ENCODE assay signal across 1 cellular context in genomic region chr22:35299217-35299716, GRCh38.
TF ChIP-seq lines count a peak whose summit lies in the region.

No MANE protein-coding gene starts in this region.

TF ChIP-seq in A549, 52 proteins besides CTCF, POLR2A, EP300 and RAD21 (continued from another document):
- TF ChIP-seq TP53 (CRISPR knock-in tag; IDR thresholded peaks at IDR 0.05) (no peak), POLR2AphosphoS2 (conservative IDR thresholded peaks at IDR 0.05; ENCODE audit: low read length) (no peak), MYC (IDR thresholded peaks at IDR 0.05; ENCODE audit: borderline replicate concordance, low read length) (no peak), HDAC2 (IDR thresholded peaks at IDR 0.05) (no peak), RCOR1 (IDR thresholded peaks at IDR 0.05; ENCODE audit: low read depth, low read length) (no peak), RFX5 (IDR thresholded peaks at IDR 0.05) (no peak)
TF ChIP-seq in A549: peak in this region for 2.
